ENCODE assay signal across 17 cellular contexts in the genomic region with DNA sequence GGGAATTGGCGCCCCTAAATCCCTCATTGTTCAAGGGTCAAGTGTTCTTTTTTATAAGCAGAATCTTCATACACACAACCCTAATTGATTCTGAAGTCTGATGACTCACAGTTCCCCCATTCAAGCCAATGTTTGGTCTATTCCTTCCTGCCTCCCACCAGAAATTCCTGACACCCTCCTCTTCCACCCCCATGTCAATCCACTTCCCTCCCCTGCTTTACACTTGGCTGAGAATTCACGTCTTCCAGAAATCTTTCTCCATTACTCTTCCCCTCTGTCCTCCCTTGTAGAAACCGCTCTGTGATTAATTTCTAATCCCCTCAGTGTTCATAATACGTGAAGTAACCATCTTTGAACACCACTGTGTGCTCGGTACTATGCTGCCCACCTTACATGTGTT.
DNase-seq lines count a peak whose midpoint lies in the region; ATAC-seq and TF ChIP-seq lines count a peak whose summit lies in the region.
"Had no signal": no experiment of that assay in that cellular context is flagged by ENCODE, and none has a peak within 500 bp of the region (broad histone marks: within the 10 kb centered on the region; RNA-seq: fewer than 3 reads in every experiment).

No MANE protein-coding gene starts in this region.

- 66% methylated on average over 5 of the region's 5 CpGs for WGBS in SK-N-SH (ENCODE audit: low lambda C conversion rate)
- 69 to 84% methylated on average over 5 of the region's 5 CpGs for WGBS in lung, 2 donors

- no peak for TF ChIP-seq RAD21 in SK-N-SH (IDR thresholded peaks at IDR 0.05; ENCODE audit: low read length)

- no peak for TF ChIP-seq EP300 in SK-N-SH (IDR thresholded peaks at IDR 0.05; ENCODE audit: borderline replicate concordance in 1 of 2, low read depth in 1 of 2, low read length in 1 of 2)

- H3K4me2 ChIP-seq in SK-N-SH = no peak overlapping the region

- H3K4me3 ChIP-seq in SK-N-SH (ENCODE audit: low read depth in 2 of 2, low read length in 1 of 2) (no peak overlapping the region), fibroblast of mammary gland (ENCODE audit: control insufficient read depth, low read depth, low read length) (no peak overlapping the region), lung (no peak overlapping the region)
- H3K4me3 ChIP-seq: K562 had no signal

- no peaks in the 10 kb centered on the region for H3F3A ChIP-seq in SK-N-SH (replicated peaks; ENCODE audit: insufficient read depth)

- H3K36me3 ChIP-seq in SK-N-SH (replicated peaks in 1 of 2; ENCODE audit: control insufficient read depth in 1 of 2, insufficient read depth in 2 of 2, low read length in 1 of 2) (no peaks in the 10 kb centered on the region), lung (ENCODE audit: control insufficient read depth in 2 of 2, insufficient read depth in 2 of 2, low read length in 2 of 2) (no peaks in the 10 kb centered on the region)

- TF ChIP-seq CTCF in SK-N-SH (IDR thresholded peaks at IDR 0.05) (no peak), fibroblast of mammary gland (conservative IDR thresholded peaks at IDR 0.05; ENCODE audit: control insufficient read depth, insufficient read depth, low read depth, low read length) (no peak), lung (IDR thresholded peaks at IDR 0.05; ENCODE audit: control extremely low read depth, extremely low read depth) (no peak)

- no peak overlapping the region for H3K9ac ChIP-seq in SK-N-SH

- H3K4me1 ChIP-seq in SK-N-SH (ENCODE audit: control insufficient read depth in 1 of 2, insufficient read depth in 2 of 2, low read depth in 1 of 2, low read length in 1 of 2) (no peaks in the 10 kb centered on the region; a peak in 1 of 4 replicates), lung (ENCODE audit: control insufficient read depth in 2 of 2, insufficient read depth in 2 of 2, low read length in 2 of 2) (no peaks in the 10 kb centered on the region)

- H3K27me3 ChIP-seq in SK-N-SH (ENCODE audit: insufficient read depth) (no peaks in the 10 kb centered on the region), lung (ENCODE audit: control insufficient read depth, insufficient read depth) (no peaks in the 10 kb centered on the region)

- no peaks in the 10 kb centered on the region; the same call in 1 of the 2 replicates for H3K9me2 ChIP-seq in SK-N-SH

- no peaks in the 10 kb centered on the region for H4K20me1 ChIP-seq in SK-N-SH (ENCODE audit: insufficient read depth)

- no peak overlapping the region for H3K27ac ChIP-seq in SK-N-SH (ENCODE audit: low read depth in 2 of 2, low read length in 1 of 2)
- H3K27ac ChIP-seq in lung (ENCODE audit: low read depth in 1 of 2, low read length in 1 of 2) = no peak overlapping the region
- H3K27ac ChIP-seq: C4-2B had no signal

- H3K79me2 ChIP-seq in SK-N-SH (ENCODE audit: insufficient read depth) = no peaks in the 10 kb centered on the region

- H3K9me3 ChIP-seq in SK-N-SH (no peaks in the 10 kb centered on the region), lung (ENCODE audit: control insufficient read depth in 2 of 2, insufficient read depth in 1 of 2, low read length in 1 of 2) (peaks cover 0 to 2% of the 10 kb centered on the region in 2 donors)

- H2AFZ ChIP-seq in SK-N-SH (ENCODE audit: low read depth) = no peak overlapping the region

- ATAC-seq in lung (ENCODE audit: insufficient read depth, low FRiP score) (peak; percentile 47), HG02973 (IDR thresholded peaks at IDR 0.05; ENCODE audit: unreplicated experiment) (no peak)
- ATAC-seq: K562 had no signal

- no peak for DNase-seq in SK-N-SH
- peak; percentile 21 for DNase-seq in fibroblast of mammary gland (ENCODE audit: low read depth)
- DNase-seq in lung (ENCODE audit: low spot score) = no peak
- no peak for DNase-seq in RPMI8226
- no peak for DNase-seq in NCI-H2081 treated with DMSO at 0.1 percent for 48 hours (lab: John Stamatoyannopoulos, UW)
- no peak for DNase-seq in NCI-H2029 treated with DMSO at 0.1 percent for 48 hours (lab: John Stamatoyannopoulos, UW)
- DNase-seq: ACHN, AML-193, DMS79 treated with DMSO at 0.1 percent for 48 hours, H9, NCI-H1092 treated with DMSO at 0.1 percent for 48 hours, NCI-H510A, NCI-H774, SHP77 treated with DMSO at 0.1 percent for 48 hours had no signal

- POLR2A ChIA-PET in SK-N-SH (lab: Yijun Ruan, JAX) = no interaction called here

- CTCF ChIA-PET in SK-N-SH (lab: Yijun Ruan, JAX) = interaction anchor here (3.4 kb wide), 1 partner anchor 11 kb away, joined by 21 read pairs; no protein-coding TSS in a partner anchor

TF ChIP-seq in SK-N-SH, 30 proteins besides CTCF, POLR2A, EP300 and RAD21:
- TF ChIP-seq ELF1 (IDR thresholded peaks at IDR 0.05) (no peak), FOSL2 (IDR thresholded peaks at IDR 0.05; ENCODE audit: borderline replicate concordance, low read depth) (peak; percentile 10; the same call in 1 of the 2 replicates), CHD2 (IDR thresholded peaks at IDR 0.05; ENCODE audit: low read length, partially characterized antibody) (no peak), GABPA (IDR thresholded peaks at IDR 0.05; ENCODE audit: low read depth) (no peak), TEAD4 (IDR thresholded peaks at IDR 0.05; ENCODE audit: borderline replicate concordance, insufficient read depth) (no peak), MEF2A (IDR thresholded peaks at IDR 0.05; ENCODE audit: borderline replicate concordance, low read depth) (no peak), JUND (IDR thresholded peaks at IDR 0.05) (no peak)
- TF ChIP-seq, protein P1, sequence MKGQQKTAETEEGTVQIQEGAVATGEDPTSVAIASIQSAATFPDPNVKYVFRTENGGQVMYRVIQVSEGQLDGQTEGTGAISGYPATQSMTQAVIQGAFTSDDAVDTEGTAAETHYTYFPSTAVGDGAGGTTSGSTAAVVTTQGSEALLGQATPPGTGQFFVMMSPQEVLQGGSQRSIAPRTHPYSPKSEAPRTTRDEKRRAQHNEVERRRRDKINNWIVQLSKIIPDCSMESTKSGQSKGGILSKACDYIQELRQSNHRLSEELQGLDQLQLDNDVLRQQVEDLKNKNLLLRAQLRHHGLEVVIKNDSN (IDR thresholded peaks at IDR 0.05; ENCODE audit: borderline replicate concordance, low read depth) = no peak
TF ChIP-seq in SK-N-SH: peak in this region for 1.
